In genomic region chr6:21455071-21455470, GRCh38 we compare ENCODE assay signal across 25 cellular contexts.
DNase-seq lines count a peak whose midpoint lies in the region; ATAC-seq, FAIRE-seq and TF ChIP-seq lines count a peak whose summit lies in the region.
"Had no signal": no experiment of that assay in that cellular context is flagged by ENCODE, and none has a peak within 500 bp of the region (broad histone marks: within the 10 kb centered on the region; RNA-seq: fewer than 3 reads in every experiment).

No MANE protein-coding gene starts in this region.

- H3K36me3 Mint-ChIP-seq in GM23338 (ENCODE audit: low read depth), result no peaks in the 10 kb centered on the region
- no peaks in the 10 kb centered on the region for H3K36me3 Mint-ChIP-seq in brain
- no peaks in the 10 kb centered on the region for H3K36me3 Mint-ChIP-seq in CD8-positive, alpha-beta memory T cell

- H3K4me1 ChIP-seq in GM23338 (ENCODE audit: insufficient read depth), result no peaks in the 10 kb centered on the region
- no peaks in the 10 kb centered on the region for H3K4me1 ChIP-seq in keratinocyte (ENCODE audit: control insufficient read depth, extremely low read depth, insufficient read depth, low read length)
- H3K4me1 ChIP-seq in CD8-positive, alpha-beta memory T cell (ENCODE audit: insufficient read depth, low read length), result no peaks in the 10 kb centered on the region
- H3K4me1 ChIP-seq in suprapubic skin, result no peaks in the 10 kb centered on the region
- H3K4me1 ChIP-seq: sigmoid colon had no signal

- H3K4me3 Mint-ChIP-seq in GM23338, result no peak overlapping the region
- peak overlapping the region in 1 of 5 experiments; percentile 11 for H3K4me3 Mint-ChIP-seq in brain
- H3K4me3 Mint-ChIP-seq in CD8-positive, alpha-beta memory T cell, result no peak overlapping the region
- H3K4me3 Mint-ChIP-seq: activated T-cell treated with anti-CD3 and anti-CD28 coated beads, Interleukin-2, amount 50 U/mL, for 4 hours had no signal

- TF ChIP-seq CTCF in GM23338 (conservative IDR thresholded peaks at IDR 0.05; ENCODE audit: low read depth in 2 of 2) (no peak), brain (conservative IDR thresholded peaks at IDR 0.05) (no peak), keratinocyte (optimal IDR thresholded peaks at IDR 0.05 in 1 of 3, IDR thresholded peaks at IDR 0.05 in 1 of 3, conservative IDR thresholded peaks at IDR 0.05 in 1 of 3; ENCODE audit: extremely low read depth in 1 of 3, insufficient read depth in 2 of 3, low read length in 3 of 3) (no peak), suprapubic skin (IDR thresholded peaks at IDR 0.05) (no peak)

- H2AFZ ChIP-seq in GM23338 (peak overlapping the region; percentile 15; the same call in 1 of the 2 replicates), keratinocyte (ENCODE audit: control insufficient read depth, low read length) (peak overlapping the region; percentile 24)

- H3K79me2 ChIP-seq in GM23338 (replicated peaks; ENCODE audit: insufficient read depth), result no peaks in the 10 kb centered on the region
- no peaks in the 10 kb centered on the region for H3K79me2 ChIP-seq in keratinocyte (ENCODE audit: control insufficient read depth, insufficient read depth, low read length)

- H3K4me3 ChIP-seq in GM23338, result no peak overlapping the region
- no peak overlapping the region for H3K4me3 ChIP-seq in keratinocyte (ENCODE audit: control insufficient read depth in 2 of 3, extremely low read depth in 1 of 3, insufficient read depth in 2 of 3, low read depth in 1 of 3, low read length in 3 of 3)
- H3K4me3 ChIP-seq in CD8-positive, alpha-beta memory T cell (ENCODE audit: low read length), result no peak overlapping the region
- H3K4me3 ChIP-seq in suprapubic skin, result no peak overlapping the region
- H3K4me3 ChIP-seq: BLaER1, lung, sigmoid colon had no signal

- 61% methylated on average over 6 of the region's 6 CpGs for WGBS in suprapubic skin

- H3K9ac ChIP-seq in keratinocyte (ENCODE audit: control insufficient read depth, extremely low read depth, insufficient read depth, low read length), result no peak overlapping the region
- H3K9ac ChIP-seq: BLaER1 had no signal

- no peaks in the 10 kb centered on the region for H3K27me3 Mint-ChIP-seq in GM23338 (ENCODE audit: insufficient read depth, low read depth, poor library complexity)
- H3K27me3 Mint-ChIP-seq in brain, result no peaks in the 10 kb centered on the region
- peaks cover 0 to 8% of the 10 kb centered on the region in 2 donors for H3K27me3 Mint-ChIP-seq in CD8-positive, alpha-beta memory T cell

- H3K27me3 ChIP-seq in GM23338 (ENCODE audit: insufficient read depth) (no peaks in the 10 kb centered on the region), keratinocyte (ENCODE audit: control insufficient read depth, extremely low read depth, insufficient read depth, low read length) (no peaks in the 10 kb centered on the region), suprapubic skin (no peaks in the 10 kb centered on the region)
- H3K27me3 ChIP-seq in CD8-positive, alpha-beta memory T cell (ENCODE audit: insufficient read depth, low read length, poor library complexity, severe bottlenecking), result no peaks in the 10 kb centered on the region
- H3K27me3 ChIP-seq: BLaER1, sigmoid colon had no signal

- H3K9me3 ChIP-seq in keratinocyte (ENCODE audit: control insufficient read depth, low read depth, low read length) (no peaks in the 10 kb centered on the region), suprapubic skin (no peaks in the 10 kb centered on the region)
- no peaks in the 10 kb centered on the region for H3K9me3 ChIP-seq in CD8-positive, alpha-beta memory T cell (ENCODE audit: low read length)
- H3K9me3 ChIP-seq: BLaER1, sigmoid colon had no signal

- no peak overlapping the region for H3K27ac Mint-ChIP-seq in GM23338
- peak overlapping the region in 4 of 5 experiments; percentile 2 to 85 (median 32) for H3K27ac Mint-ChIP-seq in brain
- no peak overlapping the region for H3K27ac Mint-ChIP-seq in CD8-positive, alpha-beta memory T cell

- H3K9me1 ChIP-seq in keratinocyte (ENCODE audit: control insufficient read depth, extremely low read depth, insufficient read depth, low read length), result no peaks in the 10 kb centered on the region

- H3K4me2 ChIP-seq in GM23338, result no peak overlapping the region
- no peak overlapping the region for H3K4me2 ChIP-seq in keratinocyte (ENCODE audit: control insufficient read depth, extremely low read depth, insufficient read depth, low read depth, low read length)
- H3K4me2 ChIP-seq: BLaER1 had no signal

- TF ChIP-seq EP300 in suprapubic skin (IDR thresholded peaks at IDR 0.05), result no peak

- H3K36me3 ChIP-seq in GM23338 (ENCODE audit: insufficient read depth) (no peaks in the 10 kb centered on the region), keratinocyte (ENCODE audit: control insufficient read depth in 2 of 2, extremely low read depth in 1 of 2, insufficient read depth in 2 of 2, low read length in 2 of 2) (no peaks in the 10 kb centered on the region), suprapubic skin (no peaks in the 10 kb centered on the region)
- no peaks in the 10 kb centered on the region for H3K36me3 ChIP-seq in CD8-positive, alpha-beta memory T cell (ENCODE audit: insufficient read depth, low read length)
- H3K36me3 ChIP-seq: BLaER1, sigmoid colon, WERI-Rb-1 had no signal

- H3K27ac ChIP-seq in GM23338 (ENCODE audit: low read depth) (no peak overlapping the region), keratinocyte (ENCODE audit: control insufficient read depth, insufficient read depth, low read length) (no peak overlapping the region), suprapubic skin (no peak overlapping the region)
- H3K27ac ChIP-seq in CD8-positive, alpha-beta memory T cell (ENCODE audit: low read depth, low read length), result no peak overlapping the region
- H3K27ac ChIP-seq: BLaER1, sigmoid colon, WERI-Rb-1 had no signal

- H3K4me1 Mint-ChIP-seq in GM23338 (no peaks in the 10 kb centered on the region), brain (peaks cover 13% of the 10 kb centered on the region)
- H3K4me1 Mint-ChIP-seq in CD8-positive, alpha-beta memory T cell, result no peaks in the 10 kb centered on the region

- FAIRE-seq in keratinocyte (lab: Jason Lieb, UNC), result peak; percentile 20

- no peaks in the 10 kb centered on the region for H4K20me1 ChIP-seq in GM23338 (replicated peaks; ENCODE audit: insufficient read depth)
- H4K20me1 ChIP-seq in keratinocyte (ENCODE audit: control insufficient read depth, extremely low read depth, insufficient read depth, low read length), result no peaks in the 10 kb centered on the region
- H4K20me1 ChIP-seq: BLaER1 had no signal

- H3F3A ChIP-seq in GM23338 (replicated peaks; ENCODE audit: low read depth), result no peaks in the 10 kb centered on the region

- peak; percentile 33 for DNase-seq in D341Med (ENCODE audit: low spot score)
- no peak for DNase-seq in GM23338 (ENCODE audit: low spot score)
- DNase-seq in keratinocyte (ENCODE audit: low read depth, low spot score), result no peak
- DNase-seq in CD8-positive, alpha-beta memory T cell, result no peak
- no peak for DNase-seq in stimulated activated CD4-positive, alpha-beta T cell treated with anti-CD3 and anti-CD28 coated beads, Interleukin-4, amount 100 ng/mL, for 24 hours
- DNase-seq in NCI-H187 (lab: John Stamatoyannopoulos, UW), result no peak
- DNase-seq in suprapubic skin (ENCODE audit: low spot score in 2 of 2), result no peak
- DNase-seq: activated CD4-positive, alpha-beta T cell treated with anti-CD3 and anti-CD28 coated beads for 48 hours; activated gamma-delta T cell treated with Interleukin-2 at 50 U/mL for 16 hours; activated T-cell treated with anti-CD3 and anti-CD28 coated beads, Interleukin-2, amount 50 U/mL, for 4 hours; Kasumi-1; NCI-H1105; NCI-H2081 treated with DMSO at 0.1 percent for 48 hours; NCI-H510A; SIG-M5; sigmoid colon; stimulated activated CD4-positive, alpha-beta T cell treated with anti-CD3 and anti-CD28 coated beads, Interleukin-15, amount 100 ng/mL, for 24 hours; stimulated activated naive CD4-positive, alpha-beta T cell; SW 1271; T-helper 9 cell; WERI-Rb-1 had no signal

- H3K9me2 ChIP-seq in GM23338 (ENCODE audit: insufficient read depth), result no peaks in the 10 kb centered on the region

- no peak for TF ChIP-seq POLR2A in suprapubic skin (IDR thresholded peaks at IDR 0.05)

- POLR2A ChIA-PET in CD8-positive, alpha-beta memory T cell (lab: Charles Lee), result no interaction called here

- H3K9me3 Mint-ChIP-seq in GM23338, result no peaks in the 10 kb centered on the region
- H3K9me3 Mint-ChIP-seq in brain, result peaks cover 0 to 6% (median 0%) of the 10 kb centered on the region in 5 experiments
- H3K9me3 Mint-ChIP-seq in CD8-positive, alpha-beta memory T cell, result no peaks in the 10 kb centered on the region
- H3K9me3 Mint-ChIP-seq: activated T-cell treated with anti-CD3 and anti-CD28 coated beads, Interleukin-2, amount 50 U/mL, for 4 hours had no signal

- CTCF ChIA-PET in CD8-positive, alpha-beta memory T cell (lab: Charles Lee), result no interaction called here

- dilution Hi-C loops in keratinocyte (cut with MboI; ENCODE audit: extremely low pct_ligation_motif_present, low sequenced_read_pairs), result no loop called here

- no peak for ATAC-seq in GM23338
- ATAC-seq: activated T-cell treated with anti-CD3 and anti-CD28 coated beads, Interleukin-2, amount 50 U/mL, for 4 hours; Panc1 had no signal

TF ChIP-seq in GM23338, 12 proteins besides CTCF, POLR2A, EP300 and RAD21 (continues in another document):
- no peak for TF ChIP-seq ZNF331 (CRISPR knock-in tag; IDR thresholded peaks at IDR 0.05; ENCODE audit: low read depth)

Comparison
In these comparisons a context has a peak if more than half of its experiments do, and no peak if none do; other contexts are left out.
1. H3K27ac Mint-ChIP-seq: peak in brain (4 of 5); none in GM23338 (single experiment) and CD8-positive, alpha-beta memory T cell (0 of 8).